ENCODE assay signal across 1 cellular context in the genomic region with DNA sequence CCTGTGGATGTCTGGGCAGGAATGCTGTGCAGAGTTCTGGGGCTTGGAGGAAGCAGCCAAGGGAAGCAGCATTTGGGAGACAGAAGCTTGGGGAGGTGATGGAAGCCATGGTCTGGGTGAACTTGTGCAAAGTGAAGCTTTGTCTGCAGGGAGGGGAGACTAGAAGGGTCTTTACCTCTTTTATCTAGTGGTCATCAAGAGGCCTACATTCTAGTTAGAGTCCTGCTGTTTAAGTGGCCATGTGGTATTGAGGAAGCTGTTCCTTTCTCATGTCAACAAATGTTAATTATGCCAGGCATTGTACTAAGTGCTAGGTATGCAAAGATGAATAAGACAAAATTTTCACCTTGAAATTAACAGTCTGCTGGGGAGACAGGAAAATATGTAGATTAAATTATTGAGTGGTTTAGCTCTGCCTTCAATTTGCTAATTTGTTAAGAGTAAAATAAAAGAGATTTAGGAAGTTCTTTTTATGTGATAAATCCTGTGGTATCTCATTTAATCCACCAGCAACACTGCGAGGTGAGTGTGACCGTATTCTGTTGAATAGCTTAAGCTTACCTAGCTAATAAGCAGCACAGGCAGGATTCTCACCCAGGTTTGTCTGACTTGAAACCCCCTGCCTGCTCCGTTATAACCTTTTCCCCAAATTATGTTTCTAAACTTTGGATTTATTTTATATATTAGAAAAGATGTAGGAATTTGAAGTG.
TF ChIP-seq lines count a peak whose summit lies in the region.

No MANE protein-coding gene starts in this region.

TF ChIP-seq in IMR-90, 13 proteins besides CTCF, POLR2A, EP300 and RAD21:
- TF ChIP-seq MAFK (IDR thresholded peaks at IDR 0.05; ENCODE audit: low read depth, low read length), result no peak
- TF ChIP-seq MXI1 (IDR thresholded peaks at IDR 0.05; ENCODE audit: borderline replicate concordance, low read depth, low read length), result no peak
- TF ChIP-seq NFE2L2 (IDR thresholded peaks at IDR 0.05; ENCODE audit: low read depth, low read length), result no peak
- no peak for TF ChIP-seq BHLHE40 (IDR thresholded peaks at IDR 0.05; ENCODE audit: low read depth, low read length)
- TF ChIP-seq SMC3 (IDR thresholded peaks at IDR 0.05; ENCODE audit: low read depth, low read length), result no peak
- TF ChIP-seq MAZ (IDR thresholded peaks at IDR 0.05; ENCODE audit: borderline replicate concordance, low read depth, low read length), result no peak
- TF ChIP-seq, protein P1, sequence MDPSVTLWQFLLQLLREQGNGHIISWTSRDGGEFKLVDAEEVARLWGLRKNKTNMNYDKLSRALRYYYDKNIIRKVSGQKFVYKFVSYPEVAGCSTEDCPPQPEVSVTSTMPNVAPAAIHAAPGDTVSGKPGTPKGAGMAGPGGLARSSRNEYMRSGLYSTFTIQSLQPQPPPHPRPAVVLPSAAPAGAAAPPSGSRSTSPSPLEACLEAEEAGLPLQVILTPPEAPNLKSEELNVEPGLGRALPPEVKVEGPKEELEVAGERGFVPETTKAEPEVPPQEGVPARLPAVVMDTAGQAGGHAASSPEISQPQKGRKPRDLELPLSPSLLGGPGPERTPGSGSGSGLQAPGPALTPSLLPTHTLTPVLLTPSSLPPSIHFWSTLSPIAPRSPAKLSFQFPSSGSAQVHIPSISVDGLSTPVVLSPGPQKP (IDR thresholded peaks at IDR 0.05; ENCODE audit: borderline replicate concordance, low read depth, low read length), result no peak
- TF ChIP-seq RCOR1 (IDR thresholded peaks at IDR 0.05; ENCODE audit: insufficient replicate concordance, low read length), result no peak
- TF ChIP-seq CEBPB (IDR thresholded peaks at IDR 0.05; ENCODE audit: low read depth, low read length), result no peak
- no peak for TF ChIP-seq RFX5 (IDR thresholded peaks at IDR 0.05; ENCODE audit: low read depth, low read length)
- no peak for TF ChIP-seq CHD1 (IDR thresholded peaks at IDR 0.05; ENCODE audit: low read depth, low read length)
- TF ChIP-seq, protein P2, sequence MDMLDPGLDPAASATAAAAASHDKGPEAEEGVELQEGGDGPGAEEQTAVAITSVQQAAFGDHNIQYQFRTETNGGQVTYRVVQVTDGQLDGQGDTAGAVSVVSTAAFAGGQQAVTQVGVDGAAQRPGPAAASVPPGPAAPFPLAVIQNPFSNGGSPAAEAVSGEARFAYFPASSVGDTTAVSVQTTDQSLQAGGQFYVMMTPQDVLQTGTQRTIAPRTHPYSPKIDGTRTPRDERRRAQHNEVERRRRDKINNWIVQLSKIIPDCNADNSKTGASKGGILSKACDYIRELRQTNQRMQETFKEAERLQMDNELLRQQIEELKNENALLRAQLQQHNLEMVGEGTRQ (IDR thresholded peaks at IDR 0.05; ENCODE audit: low read depth, low read length), result no peak
- TF ChIP-seq FOS (IDR thresholded peaks at IDR 0.05; ENCODE audit: low read depth, low read length), result no peak
